24 cellular contexts compared by ENCODE assay signal in genomic region chr1:57503337-57503736, GRCh38.
"Had no signal": no experiment of that assay in that cellular context is flagged by ENCODE, and none has a peak within 500 bp of the region (broad histone marks: within the 10 kb centered on the region; RNA-seq: fewer than 3 reads in every experiment).

No MANE protein-coding gene starts in this region.

- H3K27ac Mint-ChIP-seq: immature natural killer cell; mesothelial cell of epicardium; naive thymus-derived CD4-positive, alpha-beta T cell; natural killer cell treated with Interleukin-12 subunit alpha and Interleukin-12 subunit beta and Interleukin-15 and Interleukin-18, amount 100 ng/mL, for 72 hours; progenitor cell of endocrine pancreas; stimulated activated memory B cell treated with anti-CD40 and anti-IgM and Interleukin-4, amounts not matched to agents 10 μg/mL and 1 μg/mL and 100 μg/mL, for 72 hours; stimulated activated naive CD8-positive, alpha-beta T cell treated with anti-CD3 and anti-CD28 coated beads, Interleukin-15, amount 100 ng/mL, for 72 hours; type B pancreatic cell had no signal

- H3K4me3 Mint-ChIP-seq: immature natural killer cell; mesothelial cell of epicardium; naive thymus-derived CD4-positive, alpha-beta T cell; natural killer cell treated with Interleukin-12 subunit alpha and Interleukin-12 subunit beta and Interleukin-15 and Interleukin-18, amount 100 ng/mL, for 72 hours; stimulated activated memory B cell treated with anti-CD40 and anti-IgM and Interleukin-4, amounts not matched to agents 10 μg/mL and 1 μg/mL and 100 μg/mL, for 72 hours; stimulated activated naive CD8-positive, alpha-beta T cell treated with anti-CD3 and anti-CD28 coated beads, Interleukin-15, amount 100 ng/mL, for 72 hours; type B pancreatic cell had no signal

- H3K9me3 ChIP-seq: left ventricle myocardium inferior, ovary, right atrium auricular region, right lobe of liver, tibial nerve, uterus had no signal

- H3K27me3 ChIP-seq: ovary, right atrium auricular region, right lobe of liver, tibial nerve, uterus had no signal

- H3K27me3 Mint-ChIP-seq: stimulated activated memory B cell treated with anti-CD40 and anti-IgM and Interleukin-4, amounts not matched to agents 10 μg/mL and 1 μg/mL and 100 μg/mL, for 72 hours; stimulated activated naive CD8-positive, alpha-beta T cell treated with anti-CD3 and anti-CD28 coated beads, Interleukin-15, amount 100 ng/mL, for 72 hours had no signal

- H3K36me3 Mint-ChIP-seq: immature natural killer cell; mesothelial cell of epicardium; natural killer cell treated with Interleukin-12 subunit alpha and Interleukin-12 subunit beta and Interleukin-15 and Interleukin-18, amount 100 ng/mL, for 72 hours; stimulated activated memory B cell treated with anti-CD40 and anti-IgM and Interleukin-4, amounts not matched to agents 10 μg/mL and 1 μg/mL and 100 μg/mL, for 72 hours; type B pancreatic cell had no signal

- H3K9me3 Mint-ChIP-seq: mesothelial cell of epicardium; stimulated activated memory B cell treated with anti-CD40 and anti-IgM and Interleukin-4, amounts not matched to agents 10 μg/mL and 1 μg/mL and 100 μg/mL, for 72 hours; type B pancreatic cell had no signal

- H3K36me3 ChIP-seq: left ventricle myocardium inferior, ovary, right atrium auricular region, right lobe of liver, tibial nerve, uterus had no signal

- ATAC-seq: naive thymus-derived CD4-positive, alpha-beta T cell; right lobe of liver; stimulated activated memory B cell treated with anti-CD40 and anti-IgM and Interleukin-4, amounts not matched to agents 10 μg/mL and 1 μg/mL and 100 μg/mL, for 72 hours; stimulated activated naive CD8-positive, alpha-beta T cell treated with anti-CD3 and anti-CD28 coated beads, Interleukin-15, amount 100 ng/mL, for 72 hours had no signal

- DNase-seq: hypothalamus; immature natural killer cell; kidney; left ventricle myocardium inferior; mesendoderm; naive thymus-derived CD4-positive, alpha-beta T cell; ovary; right lobe of liver; stimulated activated CD4-positive, alpha-beta T cell treated with anti-CD3 and anti-CD28 coated beads, Interleukin-12 subunit alpha, Interleukin-12 subunit beta, amount 100 ng/mL, for 4 hours; stimulated activated CD4-positive, alpha-beta T cell treated with anti-CD3 and anti-CD28 coated beads, Interleukin-15, amount 100 ng/mL, for 24 hours; stimulated activated CD4-positive, alpha-beta T cell treated with anti-CD3 and anti-CD28 coated beads, Interleukin-4, amount 100 ng/mL, for 24 hours; stimulated activated naive CD4-positive, alpha-beta T cell treated with Interleukin-2 at 50 U/mL for 16 hours; stimulated activated naive CD8-positive, alpha-beta T cell treated with anti-CD3 and anti-CD28 coated beads, Interleukin-15, amount 100 ng/mL, for 72 hours; substantia nigra; uterus had no signal

- H3K4me1 ChIP-seq: left ventricle myocardium inferior, right atrium auricular region, right lobe of liver, tibial nerve, uterus had no signal

- H3K4me3 ChIP-seq: left ventricle myocardium inferior, lung, ovary, right atrium auricular region, right lobe of liver, tibial nerve, uterus had no signal

- FAIRE-seq: islet of Langerhans, kidney had no signal

- H3K4me1 Mint-ChIP-seq: immature natural killer cell; mesothelial cell of epicardium; naive thymus-derived CD4-positive, alpha-beta T cell; stimulated activated memory B cell treated with anti-CD40 and anti-IgM and Interleukin-4, amounts not matched to agents 10 μg/mL and 1 μg/mL and 100 μg/mL, for 72 hours; stimulated activated naive CD8-positive, alpha-beta T cell treated with anti-CD3 and anti-CD28 coated beads, Interleukin-15, amount 100 ng/mL, for 72 hours had no signal

- H3K27ac ChIP-seq: left ventricle myocardium inferior, ovary, right atrium auricular region, right lobe of liver, tibial nerve, uterus had no signal
